In genomic region chr7:90579181-90579688, GRCh38 we compare ENCODE assay signal across 12 cellular contexts. TPM values are rescaled to one million over a fixed set of nuclear protein-coding genes. Genes with fewer than 3 reads are reported as not detected.
A peak's percentile ranks its signal among the peaks of the same experiment; 100 is the strongest.
DNase-seq lines count a peak whose midpoint lies in the region; ATAC-seq, FAIRE-seq and TF ChIP-seq lines count a peak whose summit lies in the region.
"Had no signal": no experiment of that assay in that cellular context is flagged by ENCODE, and none has a peak within 500 bp of the region (broad histone marks: within the 10 kb centered on the region; RNA-seq: fewer than 3 reads in every experiment).

No MANE protein-coding gene starts in this region.

- H3K9me3 ChIP-seq in cardiac muscle cell (ENCODE audit: low read depth) (no peaks in the 10 kb centered on the region), astrocyte (ENCODE audit: insufficient read depth, low read depth, low read length) (no peaks in the 10 kb centered on the region)

- no peaks in the 10 kb centered on the region for H3K36me3 Mint-ChIP-seq in astrocyte (ENCODE audit: low read depth, unreplicated experiment)

- H3K4me3 ChIP-seq in cardiac muscle cell (no peak overlapping the region), astrocyte (ENCODE audit: insufficient read depth, low read depth, low read length) (no peak overlapping the region), kidney epithelial cell (ENCODE audit: low read depth, low read length) (no peak overlapping the region)

- no peaks in the 10 kb centered on the region for H3K27me3 Mint-ChIP-seq in astrocyte (ENCODE audit: low read depth, unreplicated experiment)

- TF ChIP-seq CTCF in cardiac muscle cell (IDR thresholded peaks at IDR 0.05; ENCODE audit: low read depth, low read length) (peak; percentile 31), astrocyte (IDR thresholded peaks at IDR 0.05; ENCODE audit: insufficient read depth, low read depth, low read length) (no peak), kidney epithelial cell (IDR thresholded peaks at IDR 0.05; ENCODE audit: insufficient read depth, low read length, poor library complexity, severe bottlenecking) (no peak)

- peak overlapping the region; percentile 88 for H3K27ac Mint-ChIP-seq in astrocyte (ENCODE audit: unreplicated experiment)

- no peak overlapping the region for H2AFZ ChIP-seq in astrocyte (ENCODE audit: low read depth, low read length)

- FAIRE-seq in astrocyte (lab: Jason Lieb, UNC) = peak; percentile 89

- no peaks in the 10 kb centered on the region for H3K9me3 Mint-ChIP-seq in astrocyte (ENCODE audit: unreplicated experiment)

- H3K4me1 ChIP-seq in cardiac muscle cell (ENCODE audit: low read depth) (peaks cover 9% of the 10 kb centered on the region), astrocyte (ENCODE audit: insufficient read depth, low read length) (peaks cover 16% of the 10 kb centered on the region)

- H3K4me2 ChIP-seq in astrocyte (ENCODE audit: low read length) = peak overlapping the region; percentile 56

- no peak overlapping the region for H3K9ac ChIP-seq in astrocyte (ENCODE audit: low read length)

- no peaks in the 10 kb centered on the region for H3K79me2 ChIP-seq in astrocyte (ENCODE audit: insufficient read depth, low read length)

- intact Hi-C loops in Right ventricle myocardium superior (cut with DNase I) = no loop called here

- H3K27me3 ChIP-seq in cardiac muscle cell = no peaks in the 10 kb centered on the region
- H3K27me3 ChIP-seq in astrocyte (ENCODE audit: insufficient read depth, low read length) = no peaks in the 10 kb centered on the region
- no peaks in the 10 kb centered on the region for H3K27me3 ChIP-seq in kidney epithelial cell (ENCODE audit: control insufficient read depth, insufficient read depth, low read length)

- ATAC-seq in Right ventricle myocardium superior (ENCODE audit: poor library complexity) = no peak
- ATAC-seq: left lobe of liver had no signal

- H3K4me1 Mint-ChIP-seq in astrocyte (ENCODE audit: low read depth, unreplicated experiment) = peaks cover 10% of the 10 kb centered on the region

- peak in 1 of 2 donors; percentile 94 for DNase-seq in cardiac muscle cell (ENCODE audit: low read depth in 1 of 2, low spot score in 1 of 2)
- no peak for DNase-seq in Right ventricle myocardium superior
- DNase-seq in astrocyte (ENCODE audit: low read depth) = peak; percentile 99
- peak; percentile 61 for DNase-seq in kidney epithelial cell (ENCODE audit: low read depth)
- DNase-seq in putamen (ENCODE audit: low spot score) = no peak
- DNase-seq in NCI-H2227 treated with DMSO at 0.1 percent for 48 hours (lab: John Stamatoyannopoulos, UW) = no peak
- DNase-seq in inferior parietal cortex (ENCODE audit: extremely low spot score) = no peak
- DNase-seq in NCI-H2196 treated with DMSO at 0.1 percent for 48 hours (lab: John Stamatoyannopoulos, UW; ENCODE audit: unreplicated experiment) = no peak
- DNase-seq: ACHN, activated gamma-delta T cell, right cardiac atrium had no signal

- no peaks in the 10 kb centered on the region for H3K36me3 ChIP-seq in cardiac muscle cell
- H3K36me3 ChIP-seq in astrocyte (ENCODE audit: insufficient read depth, low read length) = no peaks in the 10 kb centered on the region
- H3K36me3 ChIP-seq in kidney epithelial cell (ENCODE audit: control insufficient read depth, insufficient read depth, low read length) = no peaks in the 10 kb centered on the region

- H3K27ac ChIP-seq in cardiac muscle cell (no peak overlapping the region), astrocyte (ENCODE audit: low read depth, low read length) (peak overlapping the region; percentile 65)

- H3K4me3 Mint-ChIP-seq in astrocyte (ENCODE audit: unreplicated experiment) = no peak overlapping the region

- H4K20me1 ChIP-seq in astrocyte (ENCODE audit: insufficient read depth, low read length) = no peaks in the 10 kb centered on the region

RNA-seq across cellular contexts. Expression of gene CDK14, which starts 16.9 kb away (rescaled TPM):
- total RNA-seq in cardiac muscle cell (20.6 and 22.5 TPM in 2 replicates), Right ventricle myocardium superior (24.2 TPM), astrocyte (26.7 and 30.2 TPM in 2 replicates), kidney epithelial cell (14.4 and 18.2 TPM in 2 replicates)
- 23.1 and 27.9 TPM in 2 replicates for polyA plus RNA-seq in cardiac muscle cell

Comparison
In these comparisons a context has a peak if more than half of its experiments do, and no peak if none do; other contexts are left out.
1. DNase-seq: peak in astrocyte (single experiment) and kidney epithelial cell (single experiment); none in Right ventricle myocardium superior (single experiment), putamen (single experiment), NCI-H2227 treated with DMSO at 0.1 percent for 48 hours (single experiment), inferior parietal cortex (single experiment) and NCI-H2196 treated with DMSO at 0.1 percent for 48 hours (single experiment).